ENCODE assay signal across 10 cellular contexts in the genomic region with DNA sequence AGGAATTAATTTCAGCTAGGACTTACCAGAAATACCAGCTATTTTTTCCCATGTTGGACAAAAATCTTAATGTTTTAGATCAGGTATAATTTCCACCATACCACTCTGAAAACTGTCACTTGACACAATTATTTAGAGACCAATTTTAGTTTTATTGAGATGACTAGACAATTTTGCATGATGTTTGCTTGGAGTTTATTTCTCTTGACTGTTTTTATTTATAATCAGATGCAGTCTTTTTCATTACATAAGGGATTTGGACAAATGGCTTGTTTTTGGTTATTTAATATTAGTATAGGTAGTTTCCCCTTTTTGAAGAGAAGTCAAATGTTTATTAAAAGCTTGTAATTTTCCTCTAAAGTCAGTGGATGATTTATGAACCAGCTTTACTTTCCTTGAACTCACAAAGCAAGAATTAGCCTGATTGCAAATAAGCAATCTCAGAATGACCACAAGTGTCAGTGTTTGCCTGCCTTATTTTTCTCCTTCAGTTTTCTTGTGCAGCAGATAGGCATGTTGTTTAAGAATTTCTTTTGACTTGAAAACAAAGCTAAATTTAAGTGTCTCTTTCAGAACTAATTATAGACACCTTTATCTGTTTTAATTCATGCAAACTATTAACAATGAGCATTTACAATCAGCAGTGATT. TPM values are rescaled to one million over a fixed set of nuclear protein-coding genes. Genes with fewer than 3 reads are reported as not detected.
DNase-seq lines count a peak whose midpoint lies in the region; ATAC-seq and TF ChIP-seq lines count a peak whose summit lies in the region.
"Had no signal": no experiment of that assay in that cellular context is flagged by ENCODE, and none has a peak within 500 bp of the region (broad histone marks: within the 10 kb centered on the region; RNA-seq: fewer than 3 reads in every experiment).

No MANE protein-coding gene starts in this region.

- ATAC-seq in GM18909 (IDR thresholded peaks at IDR 0.05; ENCODE audit: poor library complexity, unreplicated experiment) (peak; percentile 44), left ventricle myocardium superior (peak; percentile 46)

- H3K4me3 Mint-ChIP-seq in activated CD4-positive, alpha-beta memory T cell treated with anti-CD3 and anti-CD28 coated beads for 36 hours, result no peak overlapping the region
- H3K4me3 Mint-ChIP-seq in T-helper 2 cell treated with Interferon-gamma antibody and Interleukin-4, amounts not matched to agents 5 μg/mL and 100 μg/mL, for 36 hours, result no peak overlapping the region

- intact Hi-C loops in left ventricle myocardium superior (cut with micrococcal nuclease), result loop anchor here (10.0 kb wide), 1 partner anchor 55 kb away; no protein-coding TSS in a partner anchor
- intact Hi-C loops in vagina (cut with DNase I), result no loop called here
- intact Hi-C loops in activated CD4-positive, alpha-beta memory T cell treated with anti-CD3 and anti-CD28 coated beads for 36 hours (cut with micrococcal nuclease), result no loop called here

- H3K36me3 Mint-ChIP-seq in activated CD4-positive, alpha-beta memory T cell treated with anti-CD3 and anti-CD28 coated beads for 36 hours, result peaks cover 16% of the 10 kb centered on the region
- peaks cover 30% of the 10 kb centered on the region for H3K36me3 Mint-ChIP-seq in T-helper 2 cell treated with Interferon-gamma antibody and Interleukin-4, amounts not matched to agents 5 μg/mL and 100 μg/mL, for 36 hours (ENCODE audit: low read depth)

- TF ChIP-seq POLR2A in vagina (IDR thresholded peaks at IDR 0.05), result no peak

- peaks cover 40% of the 10 kb centered on the region for H3K4me1 ChIP-seq in vagina

- H3K9me3 Mint-ChIP-seq in activated CD4-positive, alpha-beta memory T cell treated with anti-CD3 and anti-CD28 coated beads for 36 hours, result peaks cover 8% of the 10 kb centered on the region
- peaks cover 10% of the 10 kb centered on the region for H3K9me3 Mint-ChIP-seq in T-helper 2 cell treated with Interferon-gamma antibody and Interleukin-4, amounts not matched to agents 5 μg/mL and 100 μg/mL, for 36 hours

- TF ChIP-seq CTCF in VCaP (conservative IDR thresholded peaks at IDR 0.05) (peak; percentile 70), vagina (IDR thresholded peaks at IDR 0.05) (no peak)

- no peak overlapping the region for H3K4me3 ChIP-seq in vagina

- POLR2A ChIA-PET in activated CD4-positive, alpha-beta memory T cell treated with anti-CD3 and anti-CD28 coated beads for 36 hours (lab: Charles Lee), result no interaction called here

- H3K27me3 Mint-ChIP-seq in activated CD4-positive, alpha-beta memory T cell treated with anti-CD3 and anti-CD28 coated beads for 36 hours, result no peaks in the 10 kb centered on the region
- no peaks in the 10 kb centered on the region for H3K27me3 Mint-ChIP-seq in T-helper 2 cell treated with Interferon-gamma antibody and Interleukin-4, amounts not matched to agents 5 μg/mL and 100 μg/mL, for 36 hours (ENCODE audit: low read depth)

- no peaks in the 10 kb centered on the region for H3K9me3 ChIP-seq in vagina

- no peaks in the 10 kb centered on the region for H3K36me3 ChIP-seq in vagina

- H3K27ac Mint-ChIP-seq in activated CD4-positive, alpha-beta memory T cell treated with anti-CD3 and anti-CD28 coated beads for 36 hours, result no peak overlapping the region
- no peak overlapping the region for H3K27ac Mint-ChIP-seq in T-helper 2 cell treated with Interferon-gamma antibody and Interleukin-4, amounts not matched to agents 5 μg/mL and 100 μg/mL, for 36 hours

- H3K27ac ChIP-seq in VCaP, result no peak overlapping the region
- no peak overlapping the region for H3K27ac ChIP-seq in vagina

- peaks cover 42% of the 10 kb centered on the region for H3K4me1 Mint-ChIP-seq in activated CD4-positive, alpha-beta memory T cell treated with anti-CD3 and anti-CD28 coated beads for 36 hours (ENCODE audit: low read depth)
- peaks cover 26% of the 10 kb centered on the region for H3K4me1 Mint-ChIP-seq in T-helper 2 cell treated with Interferon-gamma antibody and Interleukin-4, amounts not matched to agents 5 μg/mL and 100 μg/mL, for 36 hours (ENCODE audit: low read depth)

- DNase-seq in A172 (ENCODE audit: low spot score), result peak; percentile 21
- no peak for DNase-seq in left ventricle myocardium superior
- DNase-seq in vagina (ENCODE audit: extremely low spot score in 2 of 2), result no peak
- DNase-seq in activated CD4-positive, alpha-beta memory T cell treated with anti-CD3 and anti-CD28 coated beads for 36 hours, result no peak
- no peak for DNase-seq in T-helper 2 cell treated with Interferon-gamma antibody and Interleukin-4, amounts not matched to agents 5 μg/mL and 100 μg/mL, for 36 hours (ENCODE audit: low spot score)
- no peak for DNase-seq in HPDE6-E6E7 (ENCODE audit: extremely low spot score)
- DNase-seq: DMS79 treated with DMSO at 0.1 percent for 48 hours, NCI-H510A treated with DMSO at 0.1 percent for 48 hours had no signal

- CTCF ChIA-PET in activated CD4-positive, alpha-beta memory T cell treated with anti-CD3 and anti-CD28 coated beads for 36 hours (lab: Charles Lee), result no interaction called here

- no peaks in the 10 kb centered on the region for H3K27me3 ChIP-seq in vagina

RNA-seq across cellular contexts. Expression of a gene that starts 3.8 kb away (rescaled TPM):
- total RNA-seq in A172 (2014; rRNA removed; shearing (Covaris generic)), result 7.0 and 12.6 TPM in 2 replicates
- total RNA-seq in left ventricle myocardium superior (83.4 TPM), vagina (0.49 TPM)
- total RNA-seq in activated CD4-positive, alpha-beta memory T cell treated with anti-CD3 and anti-CD28 coated beads for 36 hours, result under 1 TPM; 0.07 to 0.14 TPM
